Comparison of ENCODE assay signal across 19 cellular contexts in the genomic region with DNA sequence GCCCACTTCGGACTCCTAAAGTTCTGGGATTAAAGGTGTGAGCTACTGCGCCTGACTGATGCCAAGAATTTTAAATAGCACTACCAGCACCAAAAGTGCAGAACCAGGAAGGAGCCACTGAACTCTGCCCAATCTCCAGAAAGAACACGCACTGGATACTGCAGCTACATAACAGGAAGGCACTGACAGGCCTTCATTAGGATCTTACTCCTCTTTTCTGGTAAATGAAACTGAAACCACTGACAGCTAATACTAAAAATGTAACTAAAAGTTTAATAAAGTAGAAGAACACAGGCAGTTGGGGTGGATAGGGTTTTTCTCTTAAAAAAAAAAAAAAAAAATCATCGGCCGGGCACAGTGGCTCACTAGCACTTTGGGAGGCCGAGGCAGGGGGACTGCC.
DNase-seq lines count a peak whose midpoint lies in the region; ATAC-seq and TF ChIP-seq lines count a peak whose summit lies in the region.
"Had no signal": no experiment of that assay in that cellular context is flagged by ENCODE, and none has a peak within 500 bp of the region (broad histone marks: within the 10 kb centered on the region; RNA-seq: fewer than 3 reads in every experiment).

No MANE protein-coding gene starts in this region.

- no peak for TF ChIP-seq CTCF in smooth muscle cell (IDR thresholded peaks at IDR 0.05; ENCODE audit: borderline replicate concordance, insufficient read depth, poor library complexity, severe bottlenecking)

- no peaks in the 10 kb centered on the region for H3K27me3 ChIP-seq in smooth muscle cell (ENCODE audit: low read depth)
- H3K27me3 ChIP-seq: ovary, Peyer's patch had no signal

- DNase-seq in smooth muscle cell (lab: John Stamatoyannopoulos, UW; ENCODE audit: unreplicated experiment), result no peak
- DNase-seq in NCI-H446 treated with DMSO at 0.1 percent for 48 hours (lab: John Stamatoyannopoulos, UW), result no peak
- DNase-seq in activated CD4-positive, alpha-beta T cell treated with anti-CD3 and anti-CD28 coated beads for 4 hours, result no peak
- no peak for DNase-seq in ecto neural progenitor cell (ENCODE audit: low spot score)
- DNase-seq: ACHN; activated CD4-positive, CD25-positive, alpha-beta regulatory T cell; activated CD8-positive, alpha-beta memory T cell treated with anti-CD3 and anti-CD28 coated beads, Interleukin-2, amount 50 U/mL, for 4 hours; activated naive CD4-positive, alpha-beta T cell treated with anti-CD3 and anti-CD28 coated beads, Interleukin-2, amount 50 U/mL, for 16 hours; effector CD8-positive, alpha-beta T cell; KBM-7; kidney glomerular epithelial cell; NCI-H1930; NCI-H748 treated with DMSO at 0.1 percent for 48 hours; ovary; Peyer's patch had no signal

- H3K36me3 ChIP-seq in smooth muscle cell (ENCODE audit: low read depth), result no peaks in the 10 kb centered on the region
- H3K36me3 ChIP-seq: ovary, Peyer's patch had no signal

- H3F3A ChIP-seq in smooth muscle cell (ENCODE audit: low read depth), result no peaks in the 10 kb centered on the region

- 98% methylated on average over 6 of the region's 6 CpGs for WGBS in smooth muscle cell (ENCODE audit: low lambda C conversion rate)

- H3K79me2 ChIP-seq in smooth muscle cell (ENCODE audit: low read depth), result no peaks in the 10 kb centered on the region

- no peaks in the 10 kb centered on the region for H4K20me1 ChIP-seq in smooth muscle cell (ENCODE audit: low read depth)

- H3K4me2 ChIP-seq in smooth muscle cell, result no peak overlapping the region

- H3K4me3 ChIP-seq in smooth muscle cell, result no peak overlapping the region
- H3K4me3 ChIP-seq: ovary, Peyer's patch had no signal

- peak; percentile 59 for ATAC-seq in GM18499 (IDR thresholded peaks at IDR 0.05; ENCODE audit: insufficient read depth, unreplicated experiment)
- peak; percentile 60 for ATAC-seq in GM19324 (IDR thresholded peaks at IDR 0.05; ENCODE audit: low FRiP score, unreplicated experiment)
- ATAC-seq in GM21717 (IDR thresholded peaks at IDR 0.05; ENCODE audit: unreplicated experiment), result peak; percentile 66
- ATAC-seq in HG03439 (IDR thresholded peaks at IDR 0.05; ENCODE audit: unreplicated experiment), result peak; percentile 64

- H3K4me1 ChIP-seq in smooth muscle cell (ENCODE audit: low read depth), result no peaks in the 10 kb centered on the region
- H3K4me1 ChIP-seq: Peyer's patch had no signal

- no peak overlapping the region for H2AFZ ChIP-seq in smooth muscle cell (ENCODE audit: low read depth)

- H3K9ac ChIP-seq in smooth muscle cell (ENCODE audit: low read depth), result no peak overlapping the region

- no peaks in the 10 kb centered on the region for H3K9me3 ChIP-seq in smooth muscle cell (replicated peaks; ENCODE audit: low read depth)
- H3K9me3 ChIP-seq: ovary, Peyer's patch had no signal

- no peak overlapping the region for H3K27ac ChIP-seq in smooth muscle cell (ENCODE audit: low read depth)
- H3K27ac ChIP-seq: ovary, Peyer's patch had no signal
